9 cellular contexts compared by ENCODE assay signal in the genomic region with DNA sequence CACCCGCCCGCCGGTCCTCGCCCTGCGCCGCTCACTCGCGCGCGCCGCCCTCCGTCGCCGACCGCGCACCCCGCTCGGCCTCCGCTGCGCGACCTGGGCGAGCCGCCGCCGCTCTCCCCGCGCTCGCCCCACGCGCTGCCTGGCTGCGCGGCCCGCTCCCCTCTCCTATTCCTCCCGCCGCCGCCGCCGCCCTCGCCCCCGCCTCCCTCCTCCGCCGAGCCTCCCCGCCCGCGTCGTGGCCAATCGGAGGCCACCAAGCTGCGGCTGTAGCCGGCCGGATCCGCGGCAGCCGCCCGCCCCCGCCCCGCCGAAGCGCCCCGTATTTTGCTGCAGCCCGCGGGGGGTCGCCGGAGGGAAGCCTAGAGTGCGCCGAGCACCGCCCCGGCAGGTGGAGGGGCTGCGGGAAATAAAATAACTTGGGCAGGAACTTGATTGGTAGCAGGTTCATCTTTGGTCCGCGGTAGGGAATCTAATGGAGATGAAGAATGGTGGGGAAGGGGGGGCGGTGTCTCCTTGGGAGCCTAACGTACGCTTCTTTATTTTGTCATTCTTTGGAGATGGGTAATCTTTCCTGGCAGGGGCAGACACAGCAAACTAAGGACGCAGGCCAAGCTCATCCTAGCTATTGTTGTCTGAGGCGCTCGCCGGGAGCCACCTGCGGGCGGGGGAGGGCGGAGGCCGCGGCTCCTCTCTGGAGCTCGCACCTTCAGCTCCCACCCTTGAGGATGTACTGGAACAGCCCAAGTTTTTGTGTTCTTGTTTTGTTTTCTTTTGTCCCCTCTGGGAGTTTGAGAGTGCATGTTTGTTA. TPM values are rescaled to one million over a fixed set of nuclear protein-coding genes. Genes with fewer than 3 reads are reported as not detected.
DNase-seq lines count a peak whose midpoint lies in the region; ATAC-seq, FAIRE-seq and TF ChIP-seq lines count a peak whose summit lies in the region.
"Had no signal": no experiment of that assay in that cellular context is flagged by ENCODE, and none has a peak within 500 bp of the region (broad histone marks: within the 10 kb centered on the region; RNA-seq: fewer than 3 reads in every experiment).

No MANE protein-coding gene starts in this region.

- FAIRE-seq in bronchial epithelial cell (lab: Jason Lieb, UNC): no peak
- FAIRE-seq in keratinocyte (lab: Jason Lieb, UNC): no peak

- no peaks in the 10 kb centered on the region for H3K9me2 ChIP-seq in GM23338 (ENCODE audit: insufficient read depth)

- peaks cover 3% of the 10 kb centered on the region; the same call in 1 of the 3 replicates for H3K36me3 Mint-ChIP-seq in GM23338 (ENCODE audit: low read depth)
- no peaks in the 10 kb centered on the region for H3K36me3 Mint-ChIP-seq in stimulated activated effector memory CD8-positive, alpha-beta T cell treated with anti-CD3 and anti-CD28 coated beads, Interleukin-12 subunit alpha, Interleukin-12 subunit beta, amount 100 ng/mL, for 72 hours

- no peaks in the 10 kb centered on the region for H3K9me3 ChIP-seq in keratinocyte (ENCODE audit: control insufficient read depth, low read depth, low read length)

- peaks cover 3% of the 10 kb centered on the region; the same call in 1 of the 3 replicates for H3K9me3 Mint-ChIP-seq in GM23338
- peaks cover 8% of the 10 kb centered on the region for H3K9me3 Mint-ChIP-seq in stimulated activated effector memory CD8-positive, alpha-beta T cell treated with anti-CD3 and anti-CD28 coated beads, Interleukin-12 subunit alpha, Interleukin-12 subunit beta, amount 100 ng/mL, for 72 hours

- H3K27me3 ChIP-seq in GM23338 (ENCODE audit: insufficient read depth): peaks cover 49% of the 10 kb centered on the region
- H3K27me3 ChIP-seq in bronchial epithelial cell (ENCODE audit: control insufficient read depth, insufficient read depth, low read length): peaks cover 10% of the 10 kb centered on the region
- H3K27me3 ChIP-seq in keratinocyte (ENCODE audit: control insufficient read depth, extremely low read depth, insufficient read depth, low read length): peaks cover 51% of the 10 kb centered on the region

- no peak overlapping the region for H3K9ac ChIP-seq in keratinocyte (ENCODE audit: control insufficient read depth, extremely low read depth, insufficient read depth, low read length)

- peak overlapping the region; percentile 71; the same call in 1 of the 2 replicates for H3K27ac Mint-ChIP-seq in GM23338
- no peak overlapping the region for H3K27ac Mint-ChIP-seq in stimulated activated effector memory CD8-positive, alpha-beta T cell treated with anti-CD3 and anti-CD28 coated beads, Interleukin-12 subunit alpha, Interleukin-12 subunit beta, amount 100 ng/mL, for 72 hours

- no peaks in the 10 kb centered on the region for H3K9me1 ChIP-seq in keratinocyte (ENCODE audit: control insufficient read depth, extremely low read depth, insufficient read depth, low read length)

- peak overlapping the region; percentile 93 for H3K4me3 Mint-ChIP-seq in GM23338
- peak overlapping the region; percentile 42 for H3K4me3 Mint-ChIP-seq in stimulated activated effector memory CD8-positive, alpha-beta T cell treated with anti-CD3 and anti-CD28 coated beads, Interleukin-12 subunit alpha, Interleukin-12 subunit beta, amount 100 ng/mL, for 72 hours

- H3K27ac ChIP-seq in GM23338 (ENCODE audit: low read depth) (peak overlapping the region; percentile 57), keratinocyte (ENCODE audit: control insufficient read depth, insufficient read depth, low read length) (no peak overlapping the region)

- dilution Hi-C loops in keratinocyte (cut with MboI; ENCODE audit: extremely low pct_ligation_motif_present, low sequenced_read_pairs): no loop called here

- H3K36me3 ChIP-seq in GM23338 (ENCODE audit: insufficient read depth): no peaks in the 10 kb centered on the region
- H3K36me3 ChIP-seq in bronchial epithelial cell (ENCODE audit: control insufficient read depth, insufficient read depth, low read length): no peaks in the 10 kb centered on the region
- H3K36me3 ChIP-seq in keratinocyte (ENCODE audit: control insufficient read depth in 2 of 2, extremely low read depth in 1 of 2, insufficient read depth in 2 of 2, low read length in 2 of 2): no peaks in the 10 kb centered on the region

- H4K20me1 ChIP-seq in GM23338 (replicated peaks; ENCODE audit: insufficient read depth): no peaks in the 10 kb centered on the region
- H4K20me1 ChIP-seq in keratinocyte (ENCODE audit: control insufficient read depth, extremely low read depth, insufficient read depth, low read length): no peaks in the 10 kb centered on the region

- ATAC-seq in GM23338 (peak; percentile 49), GM21619 (IDR thresholded peaks at IDR 0.05; ENCODE audit: unreplicated experiment) (no peak)
- ATAC-seq in stimulated activated effector memory CD8-positive, alpha-beta T cell treated with anti-CD3 and anti-CD28 coated beads, Interleukin-12 subunit alpha, Interleukin-12 subunit beta, amount 100 ng/mL, for 72 hours: peak; percentile 43
- ATAC-seq: HCT116 had no signal

- H3K4me1 ChIP-seq in GM23338 (ENCODE audit: insufficient read depth): peaks cover 57% of the 10 kb centered on the region
- peaks cover 3% of the 10 kb centered on the region for H3K4me1 ChIP-seq in keratinocyte (ENCODE audit: control insufficient read depth, extremely low read depth, insufficient read depth, low read length)

- peaks cover 14% of the 10 kb centered on the region for H3K79me2 ChIP-seq in GM23338 (replicated peaks; ENCODE audit: insufficient read depth)
- H3K79me2 ChIP-seq in keratinocyte (ENCODE audit: control insufficient read depth, insufficient read depth, low read length): no peaks in the 10 kb centered on the region

- H3K4me3 ChIP-seq in GM23338 (peak overlapping the region; percentile 49), bronchial epithelial cell (ENCODE audit: low read depth, low read length) (peak overlapping the region; percentile 45), keratinocyte (ENCODE audit: control insufficient read depth in 2 of 3, extremely low read depth in 1 of 3, insufficient read depth in 2 of 3, low read depth in 1 of 3, low read length in 3 of 3) (peak overlapping the region in 2 of 3 experiments; percentile 38 to 52)

- DNase-seq in Ammon's horn (ENCODE audit: low spot score) (peak; percentile 80), GM23338 (ENCODE audit: low spot score) (peak; percentile 82), NCI-H524 (lab: John Stamatoyannopoulos, UW) (peak; percentile 76 to 87), bronchial epithelial cell (ENCODE audit: low read depth) (peak; percentile 10), keratinocyte (ENCODE audit: low read depth, low spot score) (no peak), AML-193 (lab: John Stamatoyannopoulos, UW) (no peak)
- DNase-seq in stimulated activated effector memory CD8-positive, alpha-beta T cell treated with anti-CD3 and anti-CD28 coated beads, Interleukin-12 subunit alpha, Interleukin-12 subunit beta, amount 100 ng/mL, for 72 hours (ENCODE audit: low spot score in 2 of 2): no peak

- no peaks in the 10 kb centered on the region for H3F3A ChIP-seq in GM23338 (replicated peaks; ENCODE audit: low read depth)

- H3K27me3 Mint-ChIP-seq in GM23338 (ENCODE audit: insufficient read depth, low read depth, poor library complexity): peaks cover 30% of the 10 kb centered on the region

- peaks cover 55% of the 10 kb centered on the region for H3K4me1 Mint-ChIP-seq in GM23338
- H3K4me1 Mint-ChIP-seq in stimulated activated effector memory CD8-positive, alpha-beta T cell treated with anti-CD3 and anti-CD28 coated beads, Interleukin-12 subunit alpha, Interleukin-12 subunit beta, amount 100 ng/mL, for 72 hours: peaks cover 11% of the 10 kb centered on the region

- H3K4me2 ChIP-seq in GM23338 (peak overlapping the region; percentile 73), keratinocyte (ENCODE audit: control insufficient read depth, extremely low read depth, insufficient read depth, low read depth, low read length) (peak overlapping the region; percentile 69)

- peak overlapping the region; percentile 64; the same call in 1 of the 2 replicates for H2AFZ ChIP-seq in GM23338
- no peak overlapping the region for H2AFZ ChIP-seq in keratinocyte (ENCODE audit: control insufficient read depth, low read length)

- TF ChIP-seq CTCF in GM23338 (conservative IDR thresholded peaks at IDR 0.05; ENCODE audit: low read depth in 2 of 2): peak in 1 of 2 experiments; percentile 21; a peak in 1 of 4 replicates
- TF ChIP-seq CTCF in bronchial epithelial cell (IDR thresholded peaks at IDR 0.05; ENCODE audit: insufficient read depth, low read length, severe bottlenecking): peak; percentile 28
- peak in 1 of 3 experiments; percentile 13 for TF ChIP-seq CTCF in keratinocyte (optimal IDR thresholded peaks at IDR 0.05 in 1 of 3, IDR thresholded peaks at IDR 0.05 in 1 of 3, conservative IDR thresholded peaks at IDR 0.05 in 1 of 3; ENCODE audit: extremely low read depth in 1 of 3, insufficient read depth in 2 of 3, low read length in 3 of 3)

TF ChIP-seq in GM23338, 12 proteins besides CTCF, POLR2A, EP300 and RAD21 (continues in another document):
- TF ChIP-seq EZH2phosphoT487 (IDR thresholded peaks at IDR 0.05; ENCODE audit: unreplicated experiment) (no peak), ZNF331 (CRISPR knock-in tag; IDR thresholded peaks at IDR 0.05; ENCODE audit: low read depth) (no peak), POLR2AphosphoS5 (IDR thresholded peaks at IDR 0.05; ENCODE audit: low read depth) (no peak), CREB1 (CRISPR knock-in tag; IDR thresholded peaks at IDR 0.05; ENCODE audit: low read depth) (no peak), NANOG (IDR thresholded peaks at IDR 0.05; ENCODE audit: borderline replicate concordance) (no peak), EZH2 (IDR thresholded peaks at IDR 0.05; ENCODE audit: low read depth, unreplicated experiment) (no peak)

RNA-seq across cellular contexts. Expression of a gene that starts 1.1 kb away (rescaled TPM):
- total RNA-seq in GM23338 (2014; rRNA removed; shearing (Covaris generic)): 36.9 and 42.6 TPM in 2 replicates
- polyA plus RNA-seq in GM23338 (2016; fragmentation: Nextera tagmentation; extraction: Ambion mirVana): 14.7 and 15.2 TPM in 2 replicates
- 0.13 and 0.79 TPM in 2 replicates for total RNA-seq in bronchial epithelial cell
- 0.27 to 0.71 TPM (median 0.46 TPM) in 3 replicates for polyA plus RNA-seq in keratinocyte
- not detected for polyA plus RNA-seq in keratinocyte (2011; ENCODE audit: low read depth)
- polyA plus RNA-seq in keratinocyte (2011; cell fraction: cytosol; rRNA removed): 0.26 and 0.43 TPM in 2 replicates
- 0.71 and 1.3 TPM in 2 replicates for polyA plus RNA-seq in keratinocyte (2011; cell fraction: nucleus; rRNA removed)
- 0.13 and 0.66 TPM in 2 replicates for polyA plus RNA-seq in keratinocyte (2012; ENCODE audit: low replicate concordance)
- polyA minus RNA-seq in keratinocyte: 0.10 to 2.4 TPM (median 0.61 TPM) in 3 replicates
- polyA minus RNA-seq in keratinocyte (2011; cell fraction: cytosol; rRNA and poly(A)+ RNA removed): not detected
- 0.95 and 1.8 TPM in 2 replicates for polyA minus RNA-seq in keratinocyte (2011; cell fraction: nucleus; rRNA and poly(A)+ RNA removed)

Comparison
In these comparisons a context has a peak if more than half of its experiments do, and no peak if none do; other contexts are left out.
1. DNase-seq: peak in Ammon's horn (single experiment), GM23338 (single experiment), NCI-H524 (2 of 2) and bronchial epithelial cell (single experiment); none in keratinocyte (single experiment), stimulated activated effector memory CD8-positive, alpha-beta T cell treated with anti-CD3 and anti-CD28 coated beads, Interleukin-12 subunit alpha, Interleukin-12 subunit beta, amount 100 ng/mL, for 72 hours (0 of 2) and AML-193 (0 of 2).
2. RNA of a gene that starts 1.1 kb away (total RNA-seq): 36.9 to 42.6 TPM in GM23338; 0.13 to 0.79 TPM in bronchial epithelial cell; every median in the first group is over 10 times any median in the second.
3. Peak in every context shown above with its lines, with median percentiles within 50 percentile points of each other: H3K4me3 ChIP-seq.